In the genomic region with DNA sequence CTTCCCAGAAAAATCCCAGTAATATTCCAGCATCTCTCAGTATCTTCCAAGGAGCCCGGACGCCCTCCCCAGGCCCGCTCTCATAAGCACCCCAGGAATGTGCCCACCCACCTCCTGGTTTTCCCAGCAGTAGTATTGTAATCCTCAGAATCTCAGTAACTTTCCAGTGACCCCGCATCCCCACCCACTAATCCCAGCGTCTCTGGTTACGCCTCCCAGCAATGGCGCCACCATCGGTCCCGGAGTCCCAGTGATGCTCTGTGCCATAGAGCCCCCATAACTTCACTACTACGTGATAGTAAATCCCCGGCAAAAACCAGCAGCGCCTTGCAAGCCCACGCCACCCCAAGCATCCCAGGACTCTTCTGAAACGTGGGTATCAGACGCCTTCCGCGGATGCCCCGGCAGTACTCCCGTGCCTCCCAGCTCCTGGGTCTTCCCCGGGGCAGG, we compare ENCODE assay signal across 8 cellular contexts. TPM values are rescaled to one million over a fixed set of nuclear protein-coding genes. Genes with fewer than 3 reads are reported as not detected.
DNase-seq lines count a peak whose midpoint lies in the region; ATAC-seq and TF ChIP-seq lines count a peak whose summit lies in the region.

No MANE protein-coding gene starts in this region.

- 0% methylated on average over 18 of the region's 20 CpGs for whole genome bisulfite sequencing in esophagus muscularis mucosa

- H3K36me3 Mint-ChIP-seq in activated CD8-positive, alpha-beta T cell treated with anti-CD3 and anti-CD28 coated beads, Interleukin-2, amount 10 ng/mL, durations not matched to agents 7 days and 5 days (ENCODE audit: low read depth): peaks cover 27% of the 10 kb centered on the region

- H3K4me1 ChIP-seq in ACC112 (ENCODE audit: control insufficient read depth, insufficient read depth, low read length, unreplicated experiment): no peaks in the 10 kb centered on the region
- H3K4me1 ChIP-seq in esophagus muscularis mucosa: peaks cover 13 to 28% (median 25%) of the 10 kb centered on the region in 4 donors
- H3K4me1 ChIP-seq in subcutaneous abdominal adipose tissue (ENCODE audit: control insufficient read depth in 5 of 5, insufficient read depth in 5 of 5, low read length in 5 of 5): peaks cover 2 to 36% (median 32%) of the 10 kb centered on the region in 5 donors

- H3K27me3 ChIP-seq in ACC112 (ENCODE audit: insufficient read depth, low read length) (no peaks in the 10 kb centered on the region), esophagus muscularis mucosa (no peaks in the 10 kb centered on the region), subcutaneous abdominal adipose tissue (ENCODE audit: control insufficient read depth in 5 of 5, insufficient read depth in 4 of 5, low read length in 5 of 5) (no peaks in the 10 kb centered on the region)

- in situ Hi-C loops in GM13976 (cut with MboI; ENCODE audit: low sequenced_read_pairs, unreplicated experiment): no loop called here

- H2AFZ ChIP-seq in ACC112 (ENCODE audit: low read length, unreplicated experiment): peak overlapping the region; percentile 50

- no peaks in the 10 kb centered on the region for H3K9me3 Mint-ChIP-seq in activated CD8-positive, alpha-beta T cell treated with anti-CD3 and anti-CD28 coated beads, Interleukin-2, amount 10 ng/mL, durations not matched to agents 7 days and 5 days (ENCODE audit: insufficient read depth)

- H3K4me3 ChIP-seq in ACC112 (ENCODE audit: low read depth, low read length) (peak overlapping the region; percentile 92), NB4 (ENCODE audit: low read depth, low read length) (peak overlapping the region; percentile 75), esophagus muscularis mucosa (peak overlapping the region; percentile 78 to 91 (median 88)), subcutaneous abdominal adipose tissue (ENCODE audit: low read depth in 1 of 5, low read length in 5 of 5) (peak overlapping the region; percentile 82 to 94 (median 87))

- intact Hi-C loops in esophagus muscularis mucosa (cut with DNase I): loop anchor here (5.0 to 10.0 kb wide), 2 partner anchors 42 to 180 kb away; no protein-coding TSS in a partner anchor

- peak; percentile 28 for ATAC-seq in activated CD8-positive, alpha-beta T cell treated with anti-CD3 and anti-CD28 coated beads, Interleukin-2, amount 10 ng/mL, durations not matched to agents 7 days and 5 days
- no peak for ATAC-seq in HG03045 (IDR thresholded peaks at IDR 0.05; ENCODE audit: unreplicated experiment)

- CTCF ChIA-PET in activated CD8-positive, alpha-beta T cell treated with anti-CD3 and anti-CD28 coated beads, Interleukin-2, amount 10 ng/mL, durations not matched to agents 7 days and 5 days (lab: Charles Lee): interaction anchor here (0.7 to 1.2 kb wide), 3 partner anchors 11 to 155 kb away, joined by 3 to 8 read pairs (median 3); partner anchors contain the start of gene MCOLN1

- peaks cover 24% of the 10 kb centered on the region for H3K4me1 Mint-ChIP-seq in activated CD8-positive, alpha-beta T cell treated with anti-CD3 and anti-CD28 coated beads, Interleukin-2, amount 10 ng/mL, durations not matched to agents 7 days and 5 days (ENCODE audit: low read depth)

- POLR2A ChIA-PET in activated CD8-positive, alpha-beta T cell treated with anti-CD3 and anti-CD28 coated beads, Interleukin-2, amount 10 ng/mL, durations not matched to agents 7 days and 5 days (lab: Charles Lee): interaction anchor here (0.6 to 1.9 kb wide), 2 partner anchors 12 to 904 kb away, joined by 3 to 19 read pairs; partner anchors contain the start of gene MCOLN1

- no peak for TF ChIP-seq EP300 in esophagus muscularis mucosa (IDR thresholded peaks at IDR 0.05)

- no peaks in the 10 kb centered on the region for H3K79me2 ChIP-seq in ACC112 (ENCODE audit: control insufficient read depth, insufficient read depth, low read length, unreplicated experiment)

- H3K36me3 ChIP-seq in ACC112 (ENCODE audit: insufficient read depth, low read length) (no peaks in the 10 kb centered on the region), esophagus muscularis mucosa (peaks cover 18 to 57% (median 45%) of the 10 kb centered on the region in 4 donors), subcutaneous abdominal adipose tissue (ENCODE audit: control insufficient read depth in 5 of 5, insufficient read depth in 5 of 5, low read length in 5 of 5) (peaks cover 0 to 39% (median 26%) of the 10 kb centered on the region in 5 donors)

- peak overlapping the region; percentile 81 to 89 (median 89) for H3K9ac ChIP-seq in subcutaneous abdominal adipose tissue (ENCODE audit: low read length in 5 of 5)

- H3K9me3 ChIP-seq in esophagus muscularis mucosa (no peaks in the 10 kb centered on the region), subcutaneous abdominal adipose tissue (ENCODE audit: control insufficient read depth in 5 of 5, low read length in 5 of 5) (no peaks in the 10 kb centered on the region)

- peak overlapping the region; percentile 95 for H3K4me3 Mint-ChIP-seq in activated CD8-positive, alpha-beta T cell treated with anti-CD3 and anti-CD28 coated beads, Interleukin-2, amount 10 ng/mL, durations not matched to agents 7 days and 5 days

- DNase-seq in GM13976 (ENCODE audit: low spot score): peak; percentile 76
- DNase-seq in NB4 (ENCODE audit: low read depth): peak; percentile 51
- peak; percentile 59 for DNase-seq in activated CD8-positive, alpha-beta T cell treated with anti-CD3 and anti-CD28 coated beads, Interleukin-2, amount 10 ng/mL, durations not matched to agents 7 days and 5 days
- peak; percentile 95 for DNase-seq in esophagus muscularis mucosa (ENCODE audit: extremely low spot score)
- peak; percentile 68 for DNase-seq in mucosa of gallbladder (ENCODE audit: low spot score)

- no peaks in the 10 kb centered on the region for H3K27me3 Mint-ChIP-seq in activated CD8-positive, alpha-beta T cell treated with anti-CD3 and anti-CD28 coated beads, Interleukin-2, amount 10 ng/mL, durations not matched to agents 7 days and 5 days (ENCODE audit: low read depth)

- TF ChIP-seq POLR2A in NB4 (IDR thresholded peaks at IDR 0.05; ENCODE audit: extremely low read depth, insufficient read length) (no peak), esophagus muscularis mucosa (IDR thresholded peaks at IDR 0.05; ENCODE audit: low read depth) (no peak)

- H3K27ac ChIP-seq in ACC112 (ENCODE audit: low read depth, low read length) (peak overlapping the region; percentile 39), esophagus muscularis mucosa (replicated peaks in 1 of 4) (peak overlapping the region; percentile 90 to 97 (median 94)), subcutaneous abdominal adipose tissue (ENCODE audit: low read depth, low read length) (peak overlapping the region; percentile 89)

- H3K27ac Mint-ChIP-seq in activated CD8-positive, alpha-beta T cell treated with anti-CD3 and anti-CD28 coated beads, Interleukin-2, amount 10 ng/mL, durations not matched to agents 7 days and 5 days: peak overlapping the region; percentile 90

- TF ChIP-seq CTCF in GM13976 (IDR thresholded peaks at IDR 0.05; ENCODE audit: borderline replicate concordance, control extremely low read depth, extremely low read depth, insufficient read depth, missing control alignments) (no peak), NB4 (IDR thresholded peaks at IDR 0.05; ENCODE audit: low read depth, low read length) (no peak), esophagus muscularis mucosa (IDR thresholded peaks at IDR 0.05) (peak; percentile 13 to 37 (median 19))

RNA-seq across cellular contexts. Expression of gene PNPLA6, which starts 1.0 kb away (rescaled TPM):
- total RNA-seq in activated CD8-positive, alpha-beta T cell treated with anti-CD3 and anti-CD28 coated beads, Interleukin-2, amount 10 ng/mL, durations not matched to agents 7 days and 5 days: 100 to 1,000 TPM; 166 to 173 TPM
- total RNA-seq in esophagus muscularis mucosa (100 to 1,000 TPM in 2 of 4 donors, 10 to 100 TPM in 2; 58.1 to 156 (median 85.7) TPM), mucosa of gallbladder (157 TPM)

RNA-seq across cellular contexts. Expression of gene MCOLN1, which starts 12.1 kb away (rescaled TPM):
- 10 to 100 TPM; 16.2 to 17.7 TPM for total RNA-seq in activated CD8-positive, alpha-beta T cell treated with anti-CD3 and anti-CD28 coated beads, Interleukin-2, amount 10 ng/mL, durations not matched to agents 7 days and 5 days
- total RNA-seq in esophagus muscularis mucosa (10 to 100 TPM; 11.3 to 20.7 (median 14.4) TPM), mucosa of gallbladder (30.0 TPM)

RNA-seq across cellular contexts. Expression of gene ZNF358, which starts 18.7 kb away (rescaled TPM):
- total RNA-seq in activated CD8-positive, alpha-beta T cell treated with anti-CD3 and anti-CD28 coated beads, Interleukin-2, amount 10 ng/mL, durations not matched to agents 7 days and 5 days: 1 to 10 TPM; 5.8 to 7.9 TPM
- total RNA-seq in esophagus muscularis mucosa: 100 to 1,000 TPM in 3 of 4 donors, 10 to 100 TPM in 1; 95.4 to 168 (median 137) TPM
- 87.6 TPM for total RNA-seq in mucosa of gallbladder

RNA-seq across cellular contexts. Expression of gene PEX11G, which starts 45.7 kb away (rescaled TPM):
- 1 to 10 TPM in 1 of 2 experiments, under 1 TPM in 1; 0.99 to 1.5 TPM for total RNA-seq in activated CD8-positive, alpha-beta T cell treated with anti-CD3 and anti-CD28 coated beads, Interleukin-2, amount 10 ng/mL, durations not matched to agents 7 days and 5 days
- total RNA-seq in esophagus muscularis mucosa: 1 to 10 TPM; 1.7 to 5.3 (median 3.7) TPM
- 8.2 TPM for total RNA-seq in mucosa of gallbladder

Comparison
In these comparisons a context has a peak if more than half of its experiments do, and no peak if none do; other contexts are left out.
1. H3K27ac ChIP-seq: peak in every context shown above with its lines; median percentile 94 in esophagus muscularis mucosa; 89 in subcutaneous abdominal adipose tissue; 39 in ACC112.
2. CTCF ChIP-seq: peak in esophagus muscularis mucosa (3 of 3); none in GM13976 (single experiment) and NB4 (single experiment).
3. Peak in every context shown above with its lines, with median percentiles within 50 percentile points of each other: H3K4me3 ChIP-seq and DNase-seq.